ENCODE assay signal across 8 cellular contexts in the genomic region with DNA sequence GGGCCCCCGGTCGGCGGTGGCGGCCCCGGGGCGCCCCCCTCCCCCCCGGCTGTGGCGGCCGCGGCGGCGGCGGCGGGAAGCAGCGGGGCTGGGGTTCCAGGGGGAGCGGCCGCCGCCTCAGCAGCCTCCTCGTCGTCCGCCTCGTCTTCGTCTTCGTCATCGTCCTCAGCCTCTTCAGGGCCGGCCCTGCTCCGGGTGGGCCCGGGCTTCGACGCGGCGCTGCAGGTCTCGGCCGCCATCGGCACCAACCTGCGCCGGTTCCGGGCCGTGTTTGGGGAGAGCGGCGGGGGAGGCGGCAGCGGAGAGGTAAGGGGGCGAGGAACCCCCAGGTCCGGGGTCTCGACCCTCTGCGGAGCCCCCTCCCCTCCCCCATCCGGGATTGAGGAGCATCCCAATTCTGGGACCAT. TPM values are rescaled to one million over a fixed set of nuclear protein-coding genes. Genes with fewer than 3 reads are reported as not detected.
DNase-seq lines count a peak whose midpoint lies in the region; ATAC-seq, FAIRE-seq and TF ChIP-seq lines count a peak whose summit lies in the region.

No MANE protein-coding gene starts in this region.

- peak overlapping the region; percentile 90 for H3K4me3 Mint-ChIP-seq in CD8-positive, alpha-beta T cell
- peak overlapping the region; percentile 72 for H3K4me3 Mint-ChIP-seq in activated naive CD8-positive, alpha-beta T cell

- peaks cover 40% of the 10 kb centered on the region for H3K4me1 Mint-ChIP-seq in CD8-positive, alpha-beta T cell (ENCODE audit: low read depth)
- peaks cover 43% of the 10 kb centered on the region for H3K4me1 Mint-ChIP-seq in activated naive CD8-positive, alpha-beta T cell (ENCODE audit: low read depth)

- peak overlapping the region; percentile 89 for H3K27ac Mint-ChIP-seq in CD8-positive, alpha-beta T cell
- no peak overlapping the region for H3K27ac Mint-ChIP-seq in activated naive CD8-positive, alpha-beta T cell

- WGBS in iPS DF 6.9 (ENCODE audit: insufficient coverage, insufficient read length) = no CpG with 5 or more reads among the region's 48 CpGs
- WGBS in small intestine, 3 donors = 0 to 1% (median 0%) methylated on average over 6 to 48 of the region's 48 CpGs

- H3K9me3 ChIP-seq in CD8-positive, alpha-beta T cell (ENCODE audit: low read length) = no peaks in the 10 kb centered on the region
- H3K9me3 ChIP-seq in MG63 (no peaks in the 10 kb centered on the region), iPS DF 6.9 (ENCODE audit: control insufficient read depth, insufficient read depth, low read length) (no peaks in the 10 kb centered on the region), small intestine (ENCODE audit: control insufficient read depth, low read depth) (no peaks in the 10 kb centered on the region)

- DNase-seq in CD8-positive, alpha-beta T cell = peak in 5 of 7 experiments; percentile 36 to 72 (median 52)
- peak; percentile 32 for DNase-seq in MG63
- DNase-seq in iPS DF 6.9 (ENCODE audit: low read depth, low spot score) = no peak
- no peak for DNase-seq in small intestine
- DNase-seq in superior temporal gyrus (ENCODE audit: extremely low spot score) = no peak
- no peak for DNase-seq in DMS114 treated with DMSO at 0.1 percent for 48 hours (lab: John Stamatoyannopoulos, UW; ENCODE audit: unreplicated experiment)

- intact Hi-C loops in CD8-positive, alpha-beta T cell (cut with DNase I, micrococcal nuclease) = loop anchor here (1.0 to 5.0 kb wide), 10 partner anchors 35 to 685 kb away; partner anchors contain the start of genes ATP5MG (in 2 of the 2), UBE4A (in 2 of the 2), ARCN1 (in 1 of the 2) and BCL9L (in 1 of the 2)

- POLR2A ChIA-PET in CD8-positive, alpha-beta T cell (lab: Charles Lee) = interaction anchor here (0.5 to 3.3 kb wide), 28 partner anchors 7 to 620 kb away, joined by 3 to 38 read pairs (median 5); partner anchors contain the start of genes ATP5MG, CD3E, DDX6 and HYOU1

- no peak for TF ChIP-seq CTCF in CD8-positive, alpha-beta T cell (IDR thresholded peaks at IDR 0.05)

- CTCF ChIA-PET in CD8-positive, alpha-beta T cell (lab: Charles Lee) = interaction anchor here (0.7 to 2.9 kb wide), 2 partner anchors 39 to 619 kb away, joined by 3 to 11 read pairs; no protein-coding TSS in a partner anchor

- H3K4me1 ChIP-seq in CD8-positive, alpha-beta T cell (ENCODE audit: insufficient read depth, low read length) = peaks cover 36% of the 10 kb centered on the region
- no peaks in the 10 kb centered on the region for H3K4me1 ChIP-seq in iPS DF 6.9 (ENCODE audit: control insufficient read depth, insufficient read depth, low read length)
- H3K4me1 ChIP-seq in small intestine (ENCODE audit: control insufficient read depth in 2 of 2, insufficient read depth in 1 of 2, low read depth in 1 of 2, low read length in 1 of 2) = peaks cover 2 to 6% of the 10 kb centered on the region in 2 donors

- peak overlapping the region; percentile 79 for H3K27ac ChIP-seq in CD8-positive, alpha-beta T cell (ENCODE audit: low read depth, low read length)
- H3K27ac ChIP-seq in iPS DF 6.9 (ENCODE audit: low read length) (no peak overlapping the region), small intestine (ENCODE audit: low read depth in 1 of 2, low read length in 1 of 2) (peak overlapping the region; percentile 80 to 82)

- peak overlapping the region; percentile 72 for H3K4me3 ChIP-seq in CD8-positive, alpha-beta T cell (ENCODE audit: low read depth, low read length)
- H3K4me3 ChIP-seq in MG63 (peak overlapping the region; percentile 90), iPS DF 6.9 (ENCODE audit: low read length) (peak overlapping the region; percentile 99), small intestine (ENCODE audit: low read depth in 1 of 2, low read length in 2 of 2) (peak overlapping the region; percentile 95 to 100)

- H3K36me3 Mint-ChIP-seq in CD8-positive, alpha-beta T cell = peaks cover 36% of the 10 kb centered on the region
- H3K36me3 Mint-ChIP-seq in activated naive CD8-positive, alpha-beta T cell = no peaks in the 10 kb centered on the region

- FAIRE-seq in small intestine (lab: Jason Lieb, UNC) = no peak

- peak; percentile 28 for ATAC-seq in CD8-positive, alpha-beta T cell
- ATAC-seq in GM21717 (IDR thresholded peaks at IDR 0.05; ENCODE audit: unreplicated experiment) = peak; percentile 10

- no peaks in the 10 kb centered on the region for H3K9me3 Mint-ChIP-seq in CD8-positive, alpha-beta T cell
- no peaks in the 10 kb centered on the region for H3K9me3 Mint-ChIP-seq in activated naive CD8-positive, alpha-beta T cell (ENCODE audit: low read depth)

- no peaks in the 10 kb centered on the region for H3K36me3 ChIP-seq in CD8-positive, alpha-beta T cell (ENCODE audit: insufficient read depth, low read length)
- H3K36me3 ChIP-seq in MG63 (peaks cover 16% of the 10 kb centered on the region), iPS DF 6.9 (ENCODE audit: control insufficient read depth, insufficient read depth, low read length) (no peaks in the 10 kb centered on the region), small intestine (ENCODE audit: control insufficient read depth in 2 of 2, insufficient read depth in 2 of 2, low read length in 2 of 2) (no peaks in the 10 kb centered on the region)

- no peaks in the 10 kb centered on the region for H3K27me3 Mint-ChIP-seq in CD8-positive, alpha-beta T cell (ENCODE audit: low read depth)
- no peaks in the 10 kb centered on the region for H3K27me3 Mint-ChIP-seq in activated naive CD8-positive, alpha-beta T cell

- no peaks in the 10 kb centered on the region for H3K27me3 ChIP-seq in CD8-positive, alpha-beta T cell (ENCODE audit: insufficient read depth, low read length)
- H3K27me3 ChIP-seq in MG63 (no peaks in the 10 kb centered on the region), iPS DF 6.9 (ENCODE audit: control insufficient read depth, insufficient read depth, low read length) (no peaks in the 10 kb centered on the region), small intestine (ENCODE audit: control insufficient read depth in 2 of 2, insufficient read depth in 2 of 2, low read length in 2 of 2) (no peaks in the 10 kb centered on the region)

RNA-seq across cellular contexts. Expression of gene KMT2A, which starts 0.3 kb away (rescaled TPM):
- total RNA-seq in CD8-positive, alpha-beta T cell = 100 to 1,000 TPM; 127 to 136 TPM
- 6.5 and 11.9 TPM in 2 replicates for total RNA-seq in MG63 (2014; rRNA removed; shearing (Covaris generic); ENCODE audit: low replicate concordance)
- polyA plus RNA-seq in small intestine = 10 to 100 TPM in 1 of 3 donors, 1 to 10 TPM in 2; 7.3 to 11.4 (median 7.6) TPM

RNA-seq across cellular contexts. Expression of gene ATP5MG, which starts 35.2 kb away (rescaled TPM):
- 100 to 1,000 TPM; 148 to 160 TPM for total RNA-seq in CD8-positive, alpha-beta T cell
- 113 and 709 TPM in 2 replicates for total RNA-seq in MG63 (2014; rRNA removed; shearing (Covaris generic); ENCODE audit: low replicate concordance)
- 100 to 1,000 TPM; 234 to 332 (median 329) TPM for polyA plus RNA-seq in small intestine

Comparison
In these comparisons a context has a peak if more than half of its experiments do, and no peak if none do; other contexts are left out.
1. DNase-seq: peak in CD8-positive, alpha-beta T cell (5 of 7) and MG63 (single experiment); none in iPS DF 6.9 (single experiment), small intestine (single experiment), superior temporal gyrus (single experiment) and DMS114 treated with DMSO at 0.1 percent for 48 hours (single experiment).
2. Peak in every context shown above with its lines, with median percentiles within 50 percentile points of each other: H3K4me3 ChIP-seq.